Comparison of ENCODE assay signal across 26 cellular contexts in genomic region chr12:116654216-116654743, GRCh38.
"Had no signal": no experiment of that assay in that cellular context is flagged by ENCODE, and none has a peak within 500 bp of the region (broad histone marks: within the 10 kb centered on the region; RNA-seq: fewer than 3 reads in every experiment).

No MANE protein-coding gene starts in this region.

- H3K4me1 Mint-ChIP-seq: immature natural killer cell had no signal

- H3K27ac Mint-ChIP-seq: immature natural killer cell; mesothelial cell of epicardium; naive B cell; natural killer cell; stimulated activated naive B cell treated with anti-CD40 and anti-IgM and Interleukin-4, amounts not matched to agents 10 μg/mL and 1 μg/mL and 100 μg/mL, for 72 hours had no signal

- H3K4me1 ChIP-seq: prostate gland had no signal

- H3K27me3 ChIP-seq: pancreas, stomach, testis, thyroid gland, transverse colon, upper lobe of left lung, vagina had no signal

- H3K9me3 Mint-ChIP-seq: immature natural killer cell had no signal

- ATAC-seq: natural killer cell; pancreas; right cardiac atrium; sciatic nerve; stimulated activated naive B cell treated with anti-CD40 and anti-IgM and Interleukin-4, amounts not matched to agents 10 μg/mL and 1 μg/mL and 100 μg/mL, for 72 hours; stimulated activated naive CD8-positive, alpha-beta T cell treated with anti-CD3 and anti-CD28 coated beads, Interleukin-15, Interleukin-2, amounts not matched to agents 100 U/mL and 50 U/mL, for 24 hours had no signal

- DNase-seq: hypothalamus; immature natural killer cell; left ventricle myocardium inferior; mesendoderm; naive B cell; natural killer cell; pancreas; retina; right cardiac atrium; stimulated activated CD4-positive, alpha-beta T cell treated with anti-CD3 and anti-CD28 coated beads, Interleukin-12 subunit alpha, Interleukin-12 subunit beta, amount 100 ng/mL, for 4 hours; stimulated activated CD4-positive, alpha-beta T cell treated with anti-CD3 and anti-CD28 coated beads, Interleukin-15, amount 100 ng/mL, for 24 hours; stimulated activated CD4-positive, alpha-beta T cell treated with anti-CD3 and anti-CD28 coated beads, Interleukin-2, amount 100 ng/mL, for 24 hours; stimulated activated CD4-positive, alpha-beta T cell treated with anti-CD3 and anti-CD28 coated beads, Interleukin-4, amount 100 ng/mL, for 1 hour; stimulated activated naive B cell treated with anti-CD40 and anti-IgM and Interleukin-4, amounts not matched to agents 10 μg/mL and 1 μg/mL and 100 μg/mL, for 72 hours; stimulated activated naive CD8-positive, alpha-beta T cell treated with anti-CD3 and anti-CD28 coated beads, Interleukin-15, Interleukin-2, amounts not matched to agents 100 U/mL and 50 U/mL, for 24 hours; stomach; testis; thyroid gland; transverse colon; upper lobe of left lung had no signal

- H3K4me3 ChIP-seq: left ventricle myocardium inferior, lung, pancreas, prostate gland, skin epidermis, stomach, testis, thyroid gland, transverse colon, upper lobe of left lung, vagina had no signal

- H3K27ac ChIP-seq: left ventricle myocardium inferior, pancreas, prostate gland, skin epidermis, stomach, testis, thyroid gland, transverse colon, upper lobe of left lung, vagina had no signal

- H3K36me3 ChIP-seq: left ventricle myocardium inferior, pancreas, prostate gland, stomach, thyroid gland, transverse colon, upper lobe of left lung, vagina had no signal

- H3K9me3 ChIP-seq: pancreas, prostate gland, stomach, testis, thyroid gland, transverse colon, upper lobe of left lung, vagina had no signal

- H3K4me3 Mint-ChIP-seq: immature natural killer cell; mesothelial cell of epicardium; naive B cell; natural killer cell; stimulated activated naive B cell treated with anti-CD40 and anti-IgM and Interleukin-4, amounts not matched to agents 10 μg/mL and 1 μg/mL and 100 μg/mL, for 72 hours had no signal

- H3K36me3 Mint-ChIP-seq: immature natural killer cell, mesothelial cell of epicardium, natural killer cell had no signal
